In the genomic region with DNA sequence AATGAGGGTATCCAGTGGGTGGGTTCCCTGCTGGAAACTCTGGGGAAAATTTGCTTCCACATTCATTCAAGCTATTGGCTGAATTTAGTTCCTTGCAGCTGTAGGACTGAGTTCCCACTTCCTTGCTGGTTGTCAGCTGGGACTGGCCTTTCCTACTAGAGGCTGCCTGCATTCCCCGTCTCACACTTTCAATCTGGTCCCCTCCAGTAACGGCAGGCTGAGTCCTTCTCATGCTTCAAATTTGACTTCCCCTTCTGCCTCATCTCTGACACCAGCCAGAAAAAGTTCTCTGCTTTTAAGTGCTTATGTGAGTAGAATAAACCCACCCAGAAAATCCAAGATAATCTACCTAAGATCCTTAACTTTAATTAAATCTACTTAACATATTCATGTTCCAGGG, we compare ENCODE assay signal across 1 cellular context.
TF ChIP-seq lines count a peak whose summit lies in the region.

No MANE protein-coding gene starts in this region.

TF ChIP-seq in GM23338, 12 proteins besides CTCF, POLR2A, EP300 and RAD21 (continued from another document):
- TF ChIP-seq, protein P1, sequence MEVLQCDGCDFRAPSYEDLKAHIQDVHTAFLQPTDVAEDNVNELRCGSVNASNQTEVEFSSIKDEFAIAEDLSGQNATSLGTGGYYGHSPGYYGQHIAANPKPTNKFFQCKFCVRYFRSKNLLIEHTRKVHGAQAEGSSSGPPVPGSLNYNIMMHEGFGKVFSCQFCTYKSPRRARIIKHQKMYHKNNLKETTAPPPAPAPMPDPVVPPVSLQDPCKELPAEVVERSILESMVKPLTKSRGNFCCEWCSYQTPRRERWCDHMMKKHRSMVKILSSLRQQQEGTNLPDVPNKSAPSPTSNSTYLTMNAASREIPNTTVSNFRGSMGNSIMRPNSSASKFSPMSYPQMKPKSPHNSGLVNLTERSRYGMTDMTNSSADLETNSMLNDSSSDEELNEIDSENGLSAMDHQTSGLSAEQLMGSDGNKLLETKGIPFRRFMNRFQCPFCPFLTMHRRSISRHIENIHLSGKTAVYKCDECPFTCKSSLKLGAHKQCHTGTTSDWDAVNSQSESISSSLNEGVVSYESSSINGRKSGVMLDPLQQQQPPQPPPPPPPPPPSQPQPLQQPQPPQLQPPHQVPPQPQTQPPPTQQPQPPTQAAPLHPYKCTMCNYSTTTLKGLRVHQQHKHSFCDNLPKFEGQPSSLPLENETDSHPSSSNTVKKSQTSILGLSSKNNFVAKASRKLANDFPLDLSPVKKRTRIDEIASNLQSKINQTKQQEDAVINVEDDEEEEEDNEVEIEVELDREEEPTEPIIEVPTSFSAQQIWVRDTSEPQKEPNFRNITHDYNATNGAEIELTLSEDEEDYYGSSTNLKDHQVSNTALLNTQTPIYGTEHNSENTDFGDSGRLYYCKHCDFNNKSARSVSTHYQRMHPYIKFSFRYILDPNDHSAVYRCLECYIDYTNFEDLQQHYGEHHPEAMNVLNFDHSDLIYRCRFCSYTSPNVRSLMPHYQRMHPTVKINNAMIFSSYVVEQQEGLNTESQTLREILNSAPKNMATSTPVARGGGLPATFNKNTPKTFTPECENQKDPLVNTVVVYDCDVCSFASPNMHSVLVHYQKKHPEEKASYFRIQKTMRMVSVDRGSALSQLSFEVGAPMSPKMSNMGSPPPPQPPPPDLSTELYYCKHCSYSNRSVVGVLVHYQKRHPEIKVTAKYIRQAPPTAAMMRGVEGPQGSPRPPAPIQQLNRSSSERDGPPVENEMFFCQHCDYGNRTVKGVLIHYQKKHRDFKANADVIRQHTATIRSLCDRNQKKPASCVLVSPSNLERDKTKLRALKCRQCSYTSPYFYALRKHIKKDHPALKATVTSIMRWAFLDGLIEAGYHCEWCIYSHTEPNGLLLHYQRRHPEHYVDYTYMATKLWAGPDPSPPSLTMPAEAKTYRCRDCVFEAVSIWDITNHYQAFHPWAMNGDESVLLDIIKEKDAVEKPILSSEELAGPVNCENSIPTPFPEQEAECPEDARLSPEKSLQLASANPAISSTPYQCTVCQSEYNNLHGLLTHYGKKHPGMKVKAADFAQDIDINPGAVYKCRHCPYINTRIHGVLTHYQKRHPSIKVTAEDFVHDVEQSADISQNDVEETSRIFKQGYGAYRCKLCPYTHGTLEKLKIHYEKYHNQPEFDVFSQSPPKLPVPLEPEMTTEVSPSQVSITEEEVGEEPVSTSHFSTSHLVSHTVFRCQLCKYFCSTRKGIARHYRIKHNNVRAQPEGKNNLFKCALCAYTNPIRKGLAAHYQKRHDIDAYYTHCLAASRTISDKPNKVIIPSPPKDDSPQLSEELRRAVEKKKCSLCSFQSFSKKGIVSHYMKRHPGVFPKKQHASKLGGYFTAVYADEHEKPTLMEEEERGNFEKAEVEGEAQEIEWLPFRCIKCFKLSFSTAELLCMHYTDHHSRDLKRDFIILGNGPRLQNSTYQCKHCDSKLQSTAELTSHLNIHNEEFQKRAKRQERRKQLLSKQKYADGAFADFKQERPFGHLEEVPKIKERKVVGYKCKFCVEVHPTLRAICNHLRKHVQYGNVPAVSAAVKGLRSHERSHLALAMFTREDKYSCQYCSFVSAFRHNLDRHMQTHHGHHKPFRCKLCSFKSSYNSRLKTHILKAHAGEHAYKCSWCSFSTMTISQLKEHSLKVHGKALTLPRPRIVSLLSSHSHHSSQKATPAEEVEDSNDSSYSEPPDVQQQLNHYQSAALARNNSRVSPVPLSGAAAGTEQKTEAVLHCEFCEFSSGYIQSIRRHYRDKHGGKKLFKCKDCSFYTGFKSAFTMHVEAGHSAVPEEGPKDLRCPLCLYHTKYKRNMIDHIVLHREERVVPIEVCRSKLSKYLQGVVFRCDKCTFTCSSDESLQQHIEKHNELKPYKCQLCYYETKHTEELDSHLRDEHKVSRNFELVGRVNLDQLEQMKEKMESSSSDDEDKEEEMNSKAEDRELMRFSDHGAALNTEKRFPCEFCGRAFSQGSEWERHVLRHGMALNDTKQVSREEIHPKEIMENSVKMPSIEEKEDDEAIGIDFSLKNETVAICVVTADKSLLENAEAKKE (CRISPR knock-in tag; IDR thresholded peaks at IDR 0.05): no peak
- TF ChIP-seq ZNF114 (CRISPR knock-in tag; IDR thresholded peaks at IDR 0.05) (no peak), ZNF331 (CRISPR knock-in tag; IDR thresholded peaks at IDR 0.05; ENCODE audit: low read depth) (no peak), STAT1 (IDR thresholded peaks at IDR 0.05; ENCODE audit: unreplicated experiment) (no peak), CREB1 (CRISPR knock-in tag; IDR thresholded peaks at IDR 0.05; ENCODE audit: low read depth) (no peak), EZH2phosphoT487 (IDR thresholded peaks at IDR 0.05; ENCODE audit: unreplicated experiment) (no peak), POLR2AphosphoS5 (IDR thresholded peaks at IDR 0.05; ENCODE audit: low read depth) (no peak)
- TF ChIP-seq, protein P2, sequence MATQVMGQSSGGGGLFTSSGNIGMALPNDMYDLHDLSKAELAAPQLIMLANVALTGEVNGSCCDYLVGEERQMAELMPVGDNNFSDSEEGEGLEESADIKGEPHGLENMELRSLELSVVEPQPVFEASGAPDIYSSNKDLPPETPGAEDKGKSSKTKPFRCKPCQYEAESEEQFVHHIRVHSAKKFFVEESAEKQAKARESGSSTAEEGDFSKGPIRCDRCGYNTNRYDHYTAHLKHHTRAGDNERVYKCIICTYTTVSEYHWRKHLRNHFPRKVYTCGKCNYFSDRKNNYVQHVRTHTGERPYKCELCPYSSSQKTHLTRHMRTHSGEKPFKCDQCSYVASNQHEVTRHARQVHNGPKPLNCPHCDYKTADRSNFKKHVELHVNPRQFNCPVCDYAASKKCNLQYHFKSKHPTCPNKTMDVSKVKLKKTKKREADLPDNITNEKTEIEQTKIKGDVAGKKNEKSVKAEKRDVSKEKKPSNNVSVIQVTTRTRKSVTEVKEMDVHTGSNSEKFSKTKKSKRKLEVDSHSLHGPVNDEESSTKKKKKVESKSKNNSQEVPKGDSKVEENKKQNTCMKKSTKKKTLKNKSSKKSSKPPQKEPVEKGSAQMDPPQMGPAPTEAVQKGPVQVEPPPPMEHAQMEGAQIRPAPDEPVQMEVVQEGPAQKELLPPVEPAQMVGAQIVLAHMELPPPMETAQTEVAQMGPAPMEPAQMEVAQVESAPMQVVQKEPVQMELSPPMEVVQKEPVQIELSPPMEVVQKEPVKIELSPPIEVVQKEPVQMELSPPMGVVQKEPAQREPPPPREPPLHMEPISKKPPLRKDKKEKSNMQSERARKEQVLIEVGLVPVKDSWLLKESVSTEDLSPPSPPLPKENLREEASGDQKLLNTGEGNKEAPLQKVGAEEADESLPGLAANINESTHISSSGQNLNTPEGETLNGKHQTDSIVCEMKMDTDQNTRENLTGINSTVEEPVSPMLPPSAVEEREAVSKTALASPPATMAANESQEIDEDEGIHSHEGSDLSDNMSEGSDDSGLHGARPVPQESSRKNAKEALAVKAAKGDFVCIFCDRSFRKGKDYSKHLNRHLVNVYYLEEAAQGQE (IDR thresholded peaks at IDR 0.05; ENCODE audit: unreplicated experiment): no peak
- TF ChIP-seq, protein P3, sequence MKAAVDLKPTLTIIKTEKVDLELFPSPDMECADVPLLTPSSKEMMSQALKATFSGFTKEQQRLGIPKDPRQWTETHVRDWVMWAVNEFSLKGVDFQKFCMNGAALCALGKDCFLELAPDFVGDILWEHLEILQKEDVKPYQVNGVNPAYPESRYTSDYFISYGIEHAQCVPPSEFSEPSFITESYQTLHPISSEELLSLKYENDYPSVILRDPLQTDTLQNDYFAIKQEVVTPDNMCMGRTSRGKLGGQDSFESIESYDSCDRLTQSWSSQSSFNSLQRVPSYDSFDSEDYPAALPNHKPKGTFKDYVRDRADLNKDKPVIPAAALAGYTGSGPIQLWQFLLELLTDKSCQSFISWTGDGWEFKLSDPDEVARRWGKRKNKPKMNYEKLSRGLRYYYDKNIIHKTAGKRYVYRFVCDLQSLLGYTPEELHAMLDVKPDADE (IDR thresholded peaks at IDR 0.05): no peak
